8 cellular contexts compared by ENCODE assay signal in genomic region chr16:81006472-81007311, GRCh38. TPM values are rescaled to one million over a fixed set of nuclear protein-coding genes. Genes with fewer than 3 reads are reported as not detected.
DNase-seq lines count a peak whose midpoint lies in the region; ATAC-seq, FAIRE-seq and TF ChIP-seq lines count a peak whose summit lies in the region.

CENPN (plus strand) TSS chr16:81007214; CDS start chr16:81011940, 4,726 bp downstream.
CMC2 (minus strand) TSS chr16:81006885; CDS start chr16:80997394, 9,491 bp downstream.

- H3K79me2 ChIP-seq in OCI-LY1 (ENCODE audit: insufficient read depth, low read length), result peaks cover 49% of the 10 kb centered on the region

- ATAC-seq in GM21526 (IDR thresholded peaks at IDR 0.05; ENCODE audit: low FRiP score, unreplicated experiment), result peak; percentile 80

- H3F3A ChIP-seq in OCI-LY1 (ENCODE audit: insufficient read depth, low read length), result no peaks in the 10 kb centered on the region

- H3K4me2 ChIP-seq in OCI-LY1 (ENCODE audit: low read length), result peak within 1 kb of the TSS; percentile 97

- H3K9me2 ChIP-seq in OCI-LY1 (ENCODE audit: low read depth, low read length), result no peaks in the 10 kb centered on the region

- H3K27ac ChIP-seq in OCI-LY1 (ENCODE audit: low read depth, low read length, poor library complexity, severe bottlenecking) (peak within 1 kb of the TSS; percentile 87), mesodermal cell (ENCODE audit: low read depth, low read length, severe bottlenecking) (peak within 1 kb of the TSS; percentile 100)

- H3K36me3 ChIP-seq in OCI-LY1 (ENCODE audit: insufficient read depth, low read length), result peaks cover 13% of the 10 kb centered on the region; the same call in 1 of the 2 replicates
- peaks cover 13% of the 10 kb centered on the region for H3K36me3 ChIP-seq in mesodermal cell (ENCODE audit: control insufficient read depth, insufficient read depth, low read length)

- TF ChIP-seq CTCF in D721Med (IDR thresholded peaks at IDR 0.05; ENCODE audit: insufficient read depth, missing control alignments), result no peak
- no peak for TF ChIP-seq CTCF in OCI-LY1 (IDR thresholded peaks at IDR 0.05; ENCODE audit: low read length)

- H3K4me1 ChIP-seq in OCI-LY1 (ENCODE audit: insufficient read depth, low read length, severe bottlenecking) (peaks cover 30% of the 10 kb centered on the region), mesodermal cell (ENCODE audit: control insufficient read depth, insufficient read depth, low read length, poor library complexity, severe bottlenecking) (peaks cover 7% of the 10 kb centered on the region)

- in situ Hi-C loops in endometrial microvascular endothelial cells (cut with HindIII; ENCODE audit: inconsistent ontology term, low pct_unique_long_range_greater_than_20kb, low sequenced_read_pairs), result no loop called here

- WGBS in mesodermal cell (ENCODE audit: insufficient coverage in 2 of 2), 2 experiments, result 0 to 1% methylated on average over 71 to 80 of the region's 80 CpGs

- H3K9me3 ChIP-seq in OCI-LY1 (ENCODE audit: low read length) (no peaks in the 10 kb centered on the region), mesodermal cell (ENCODE audit: control insufficient read depth, low read length) (no peaks in the 10 kb centered on the region)

- H3K9ac ChIP-seq in OCI-LY1 (ENCODE audit: low read length), result peak within 1 kb of the TSS; percentile 72

- FAIRE-seq in D721Med (lab: Jason Lieb, UNC), result no peak

- H3K4me3 ChIP-seq in OCI-LY1 (ENCODE audit: low read depth, low read length, poor library complexity, severe bottlenecking), result peak within 1 kb of the TSS; percentile 69
- peak within 1 kb of the TSS; percentile 94 for H3K4me3 ChIP-seq in mesodermal cell (ENCODE audit: extremely low read depth, insufficient read depth, low read length, poor library complexity, severe bottlenecking)

- DNase-seq in D721Med (ENCODE audit: insufficient read length, low spot score) (peak; percentile 43), HuH-7 (ENCODE audit: low spot score) (peak; percentile 96)
- peak; percentile 96 for DNase-seq in activated CD8-positive, alpha-beta memory T cell treated with anti-CD3 and anti-CD28 coated beads, Interleukin-2, amount 50 U/mL, for 4 hours
- peak; percentile 94 for DNase-seq in stimulated activated CD8-positive, alpha-beta memory T cell treated with anti-CD3 and anti-CD28 coated beads, Interleukin-15, amount 100 ng/mL, for 24 hours (ENCODE audit: low read depth)

- H2AFZ ChIP-seq in OCI-LY1 (ENCODE audit: low read length), result no peak within 1 kb of the TSS

- no peaks in the 10 kb centered on the region for H4K20me1 ChIP-seq in OCI-LY1 (ENCODE audit: insufficient read depth, low read length)

- H3K27me3 ChIP-seq in OCI-LY1 (ENCODE audit: insufficient read depth, low read length), result no peaks in the 10 kb centered on the region

RNA-seq across cellular contexts. Expression of gene CENPN, which starts in this region (rescaled TPM):
- total RNA-seq in endometrial microvascular endothelial cells (ENCODE audit: inconsistent ontology term), result 39.5 TPM
- polyA plus RNA-seq in mesodermal cell (2013, experiment 1 of 2), result 37.0 TPM
- 43.5 TPM for polyA plus RNA-seq in mesodermal cell (2013, experiment 2 of 2)

RNA-seq across cellular contexts. Expression of gene CMC2, which starts in this region (rescaled TPM):
- total RNA-seq in endometrial microvascular endothelial cells (ENCODE audit: inconsistent ontology term), result 84.9 TPM
- polyA plus RNA-seq in mesodermal cell (2013, experiment 1 of 2), result 131 TPM
- polyA plus RNA-seq in mesodermal cell (2013, experiment 2 of 2), result 112 TPM

Comparison
In these comparisons a context has a peak if more than half of its experiments do, and no peak if none do; other contexts are left out.
1. Peak in every context shown above with its lines: DNase-seq, ATAC-seq, H3K4me3 ChIP-seq and H3K27ac ChIP-seq.
2. DNase-seq: peak in every context shown above with its lines; median percentile 96 in HuH-7; 96 in activated CD8-positive, alpha-beta memory T cell treated with anti-CD3 and anti-CD28 coated beads, Interleukin-2, amount 50 U/mL, for 4 hours; 94 in stimulated activated CD8-positive, alpha-beta memory T cell treated with anti-CD3 and anti-CD28 coated beads, Interleukin-15, amount 100 ng/mL, for 24 hours; 43 in D721Med.